In genomic region chr10:110273474-110273873, GRCh38 we compare ENCODE assay signal across 8 cellular contexts. TPM values are rescaled to one million over a fixed set of nuclear protein-coding genes. Genes with fewer than 3 reads are reported as not detected.
DNase-seq lines count a peak whose midpoint lies in the region; ATAC-seq, FAIRE-seq and TF ChIP-seq lines count a peak whose summit lies in the region.

No MANE protein-coding gene starts in this region.

- H3K4me1 ChIP-seq in body of pancreas (peaks cover 42% of the 10 kb centered on the region), thoracic aorta (ENCODE audit: control insufficient read depth in 1 of 2, low read depth in 2 of 2) (peaks cover 53 to 94% of the 10 kb centered on the region in 2 donors)

- FAIRE-seq in GM18507 (lab: Jason Lieb, UNC) = peak; percentile 79

- intact Hi-C loops in body of pancreas (cut with DNase I) = loop anchor here (10.0 kb wide), 1 partner anchor 49 kb away; no protein-coding TSS in a partner anchor

- WGBS in body of pancreas, 2 donors = 40 to 60% methylated on average over 4 of the region's 4 CpGs

- no peak for TF ChIP-seq CTCF in body of pancreas (IDR thresholded peaks at IDR 0.05)
- no peak for TF ChIP-seq CTCF in thoracic aorta (IDR thresholded peaks at IDR 0.05)

- ATAC-seq in body of pancreas (no peak), thoracic aorta (ENCODE audit: insufficient number of reproducible peaks, low FRiP score, low read depth) (no peak), GM21515 (IDR thresholded peaks at IDR 0.05; ENCODE audit: unreplicated experiment) (no peak), GM18520 (IDR thresholded peaks at IDR 0.05; ENCODE audit: unreplicated experiment) (no peak), HG03025 (IDR thresholded peaks at IDR 0.05; ENCODE audit: low FRiP score, unreplicated experiment) (no peak)

- peak overlapping the region in 2 of 4 donors; percentile 26 to 33 for H3K27ac ChIP-seq in body of pancreas
- H3K27ac ChIP-seq in thoracic aorta = peak overlapping the region; percentile 39 to 63

- H3K36me3 ChIP-seq in body of pancreas (replicated peaks in 1 of 2; ENCODE audit: insufficient read depth in 1 of 2, low read depth in 2 of 2) = no peaks in the 10 kb centered on the region
- H3K36me3 ChIP-seq in thoracic aorta = no peaks in the 10 kb centered on the region

- no peaks in the 10 kb centered on the region for H3K9me3 ChIP-seq in body of pancreas
- H3K9me3 ChIP-seq in thoracic aorta = no peaks in the 10 kb centered on the region

- TF ChIP-seq POLR2A in body of pancreas (IDR thresholded peaks at IDR 0.05) = no peak

- no peak for DNase-seq in GM18507 (ENCODE audit: extremely low spot score, insufficient read length, low read depth)
- DNase-seq in NCI-H226 = peak; percentile 55
- DNase-seq in body of pancreas = peak; percentile 41 to 72 (median 68)
- DNase-seq in medulla oblongata (ENCODE audit: extremely low spot score) = peak; percentile 60
- peak; percentile 30 for DNase-seq in thoracic aorta (ENCODE audit: low spot score)

- H3K27me3 ChIP-seq in body of pancreas = no peaks in the 10 kb centered on the region
- no peaks in the 10 kb centered on the region for H3K27me3 ChIP-seq in thoracic aorta (replicated peaks; ENCODE audit: insufficient read depth)

- H3K4me3 ChIP-seq in body of pancreas (no peak overlapping the region), thoracic aorta (peak overlapping the region; percentile 23)

RNA-seq across cellular contexts. Expression of gene SMNDC1, which starts 31.2 kb away (rescaled TPM):
- total RNA-seq in body of pancreas (1 to 10 TPM; 7.5 to 7.6 TPM), thoracic aorta (10 to 100 TPM in 1 of 2 donors, 1 to 10 TPM in 1; 7.2 to 18.6 TPM)
